22 cellular contexts compared by ENCODE assay signal in the genomic region with DNA sequence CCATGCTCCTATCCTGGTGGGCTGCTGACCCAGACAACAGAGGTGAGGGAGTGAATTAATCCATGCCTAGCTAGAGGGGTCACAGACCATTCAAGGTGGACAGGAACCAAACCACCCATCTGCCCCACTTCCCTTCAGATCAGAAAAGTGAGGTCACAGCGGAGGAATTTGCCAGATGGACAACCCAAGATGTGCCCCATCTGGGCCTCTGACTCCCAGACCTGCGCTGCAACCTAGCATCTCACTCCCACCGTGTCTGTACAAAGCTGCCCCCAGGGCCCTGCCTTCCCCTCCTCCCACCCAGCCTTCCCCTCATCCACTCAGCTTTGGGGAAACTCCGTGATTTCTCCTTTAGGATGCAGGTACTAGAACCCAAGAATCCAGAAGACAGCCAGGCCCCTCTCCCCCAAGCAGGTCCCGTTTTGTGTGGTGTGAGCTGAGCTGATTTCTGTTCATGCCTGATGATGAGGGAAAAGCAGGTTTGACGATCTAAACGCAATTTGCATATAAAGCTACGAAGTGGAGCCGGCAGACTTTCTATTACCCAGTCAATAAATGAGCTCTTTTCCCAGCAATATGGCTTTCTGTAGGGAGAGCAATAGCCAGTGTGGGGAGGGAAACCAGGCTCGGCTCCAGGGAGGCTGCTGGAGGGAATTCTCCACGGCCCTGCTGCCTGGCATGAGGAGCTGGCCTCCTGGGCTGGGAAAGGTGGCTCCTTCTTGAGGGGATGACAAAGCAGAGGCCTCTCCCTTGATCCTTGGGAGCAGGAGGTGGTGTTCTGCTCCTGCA.
DNase-seq lines count a peak whose midpoint lies in the region; ATAC-seq, FAIRE-seq and TF ChIP-seq lines count a peak whose summit lies in the region.
"Had no signal": no experiment of that assay in that cellular context is flagged by ENCODE, and none has a peak within 500 bp of the region (broad histone marks: within the 10 kb centered on the region; RNA-seq: fewer than 3 reads in every experiment).

No MANE protein-coding gene starts in this region.

- no peak overlapping the region for H3K4ac ChIP-seq in IMR-90 (ENCODE audit: low read depth, low read length)

- peak overlapping the region; percentile 50 for H2AK9ac ChIP-seq in IMR-90 (replicated peaks; ENCODE audit: low read depth, low read length, poor library complexity)

- H3K9me3 Mint-ChIP-seq in astrocyte (ENCODE audit: unreplicated experiment) (peaks cover 12% of the 10 kb centered on the region), nephron (no peaks in the 10 kb centered on the region)

- no peaks in the 10 kb centered on the region for H3K36me3 Mint-ChIP-seq in astrocyte (ENCODE audit: low read depth, unreplicated experiment)
- H3K36me3 Mint-ChIP-seq in nephron (ENCODE audit: low read depth): no peaks in the 10 kb centered on the region

- no peak for TF ChIP-seq POLR2A in IMR-90 (IDR thresholded peaks at IDR 0.05; ENCODE audit: low read depth, low read length)

- H2AFZ ChIP-seq in IMR-90 (replicated peaks; ENCODE audit: low read length, poor library complexity): no peak overlapping the region
- no peak overlapping the region for H2AFZ ChIP-seq in astrocyte (ENCODE audit: low read depth, low read length)
- H2AFZ ChIP-seq: GM23248 had no signal

- no peak overlapping the region for H3K56ac ChIP-seq in IMR-90 (ENCODE audit: extremely low read depth, insufficient read depth, low read length)

- H2BK5ac ChIP-seq in IMR-90 (ENCODE audit: low read depth, low read length, poor library complexity, severe bottlenecking): no peak overlapping the region

- TF ChIP-seq RAD21 in IMR-90 (IDR thresholded peaks at IDR 0.05; ENCODE audit: low read length): no peak

- POLR2A ChIA-PET in IMR-90 (lab: Charles Lee; ENCODE audit: unreplicated experiment): no interaction called here

- H3K79me2 ChIP-seq in astrocyte (ENCODE audit: insufficient read depth, low read length): no peaks in the 10 kb centered on the region

- H3K27ac Mint-ChIP-seq in astrocyte (ENCODE audit: unreplicated experiment) (peak overlapping the region; percentile 41), nephron (peak overlapping the region in 2 of 3 experiments; percentile 97 to 98)

- no TSS peak for BruUV-seq in IMR-90 (replicated peaks; lab: Mats Ljungman, UMichigan)

- no peak for FAIRE-seq in astrocyte (lab: Jason Lieb, UNC)
- FAIRE-seq: HTR-8/SVneo had no signal

- H4K5ac ChIP-seq in IMR-90 (ENCODE audit: low read depth, low read length): no peak overlapping the region

- H3K27me3 Mint-ChIP-seq in astrocyte (ENCODE audit: low read depth, unreplicated experiment) (peaks cover 8% of the 10 kb centered on the region), nephron (ENCODE audit: low read depth) (peaks cover 26% of the 10 kb centered on the region)

- no peaks in the 10 kb centered on the region for H3K27me3 ChIP-seq in IMR-90 (ENCODE audit: control insufficient read depth, insufficient read depth, low read length)
- H3K27me3 ChIP-seq in astrocyte (ENCODE audit: insufficient read depth, low read length): no peaks in the 10 kb centered on the region
- H3K27me3 ChIP-seq in skeletal muscle tissue (ENCODE audit: control insufficient read depth in 3 of 3, insufficient read depth in 3 of 3, low read length in 3 of 3): peaks cover 0 to 13% (median 2%) of the 10 kb centered on the region in 3 donors
- H3K27me3 ChIP-seq: Peyer's patch had no signal

- TF ChIP-seq CTCF in IMR-90 (conservative IDR thresholded peaks at IDR 0.05; ENCODE audit: low read depth, low read length) (no peak), astrocyte (IDR thresholded peaks at IDR 0.05; ENCODE audit: insufficient read depth, low read depth, low read length) (no peak), nephron (IDR thresholded peaks at IDR 0.05; ENCODE audit: unreplicated experiment in 3 of 3) (no peak)

- H3K14ac ChIP-seq in IMR-90 (replicated peaks; ENCODE audit: low read depth, low read length): no peak overlapping the region

- H2BK15ac ChIP-seq in IMR-90 (ENCODE audit: low read depth, low read length): no peak overlapping the region

- dilution Hi-C loops in IMR-90 (cut with HindIII; ENCODE audit: low sequenced_read_pairs, unreplicated experiment): no loop called here

- H2BK20ac ChIP-seq in IMR-90 (ENCODE audit: low read depth, low read length): no peak overlapping the region

- no peak overlapping the region for H3K9ac ChIP-seq in IMR-90 (ENCODE audit: low read depth, low read length)
- no peak overlapping the region for H3K9ac ChIP-seq in astrocyte (ENCODE audit: low read length)
- no peak overlapping the region for H3K9ac ChIP-seq in skeletal muscle tissue (ENCODE audit: low read depth in 1 of 3, low read length in 3 of 3)
- H3K9ac ChIP-seq: GM23248 had no signal

- H3K36me3 ChIP-seq in IMR-90 (ENCODE audit: control insufficient read depth, insufficient read depth, low read length): no peaks in the 10 kb centered on the region
- H3K36me3 ChIP-seq in astrocyte (ENCODE audit: insufficient read depth, low read length): no peaks in the 10 kb centered on the region
- H3K36me3 ChIP-seq in skeletal muscle tissue (ENCODE audit: control insufficient read depth in 3 of 3, insufficient read depth in 3 of 3, low read length in 3 of 3): no peaks in the 10 kb centered on the region
- H3K36me3 ChIP-seq: HAP-1, Peyer's patch had no signal

- H3K4me1 Mint-ChIP-seq in astrocyte (ENCODE audit: low read depth, unreplicated experiment) (no peaks in the 10 kb centered on the region), nephron (peaks cover 78% of the 10 kb centered on the region)

- no peaks in the 10 kb centered on the region for H3K79me1 ChIP-seq in IMR-90 (ENCODE audit: low read depth in 1 of 2, low read length in 2 of 2)

- CTCF ChIA-PET in IMR-90 (lab: Yijun Ruan, JAX): no interaction called here

- no peak overlapping the region for H3K18ac ChIP-seq in IMR-90 (ENCODE audit: low read depth, low read length)

- WGBS in IMR-90 (ENCODE audit: extremely low coverage in 2 of 2, insufficient read length in 1 of 2), 2 experiments: no CpG with 5 or more reads among the region's 11 CpGs

- H4K20me1 ChIP-seq in IMR-90 (ENCODE audit: insufficient read depth, low read length) (no peaks in the 10 kb centered on the region), astrocyte (ENCODE audit: insufficient read depth, low read length) (no peaks in the 10 kb centered on the region)

- H3K4me3 ChIP-seq in IMR-90 (ENCODE audit: insufficient read depth, low read depth, low read length) (no peak overlapping the region), astrocyte (ENCODE audit: insufficient read depth, low read depth, low read length) (no peak overlapping the region), skeletal muscle tissue (ENCODE audit: low read length in 3 of 3) (no peak overlapping the region)
- H3K4me3 ChIP-seq: GM23248, HAP-1, Peyer's patch had no signal

- H3K4me1 ChIP-seq in IMR-90 (ENCODE audit: control insufficient read depth, insufficient read depth, low read length) (no peaks in the 10 kb centered on the region), astrocyte (ENCODE audit: insufficient read depth, low read length) (no peaks in the 10 kb centered on the region), skeletal muscle tissue (ENCODE audit: control insufficient read depth in 3 of 3, insufficient read depth in 3 of 3, low read length in 3 of 3) (peaks cover 0 to 17% (median 11%) of the 10 kb centered on the region in 3 donors)
- H3K4me1 ChIP-seq: HAP-1, Peyer's patch had no signal

- DNase-seq in IMR-90 (no peak), astrocyte (ENCODE audit: low read depth) (no peak)
- DNase-seq: ACHN, DND-41, GDM1, GM23248, MM.1S, NCI-H1092, NCI-H146, NCI-H2029 treated with DMSO at 0.1 percent for 48 hours, NCI-H2171 treated with DMSO at 0.1 percent for 48 hours, NCI-H446, NCI-H526 treated with DMSO at 0.1 percent for 48 hours, Peyer's patch had no signal

- H3K4me3 Mint-ChIP-seq in astrocyte (ENCODE audit: unreplicated experiment) (no peak overlapping the region), nephron (peak overlapping the region in 1 of 3 experiments; percentile 36)

- H3K9me1 ChIP-seq in IMR-90 (ENCODE audit: insufficient read depth, low read length): no peaks in the 10 kb centered on the region

- H4K8ac ChIP-seq in IMR-90 (ENCODE audit: low read depth in 2 of 2, low read length in 2 of 2): no peak overlapping the region

- no peak overlapping the region for H2AK5ac ChIP-seq in IMR-90 (ENCODE audit: low read depth, low read length)

- H3K9me3 ChIP-seq in IMR-90 (ENCODE audit: control insufficient read depth, insufficient read depth, low read length) (peaks cover 58% of the 10 kb centered on the region), astrocyte (ENCODE audit: insufficient read depth, low read depth, low read length) (peaks cover 9% of the 10 kb centered on the region), skeletal muscle tissue (ENCODE audit: control insufficient read depth in 3 of 3, low read length in 3 of 3) (no peaks in the 10 kb centered on the region)
- H3K9me3 ChIP-seq: HAP-1, Peyer's patch had no signal

- ATAC-seq in IMR-90 (ENCODE audit: low read depth) (no peak), HG03135 (IDR thresholded peaks at IDR 0.05; ENCODE audit: unreplicated experiment) (no peak), GM18907 (IDR thresholded peaks at IDR 0.05; ENCODE audit: unreplicated experiment) (no peak), HG03342 (IDR thresholded peaks at IDR 0.05; ENCODE audit: unreplicated experiment) (no peak)

- no peak overlapping the region for H2BK120ac ChIP-seq in IMR-90 (ENCODE audit: low read depth, low read length)

- no peak overlapping the region for H4K91ac ChIP-seq in IMR-90 (ENCODE audit: insufficient read depth, low read depth, low read length)

- H3K27ac ChIP-seq in IMR-90 (ENCODE audit: insufficient read depth, low read length) (no peak overlapping the region), astrocyte (ENCODE audit: low read depth, low read length) (no peak overlapping the region), skeletal muscle tissue (ENCODE audit: low read depth, low read length) (peak overlapping the region; percentile 66)
- H3K27ac ChIP-seq: C4-2B, GM23248, Peyer's patch had no signal

- intact Hi-C loops in IMR-90 (cut with micrococcal nuclease): no loop called here

- in situ Hi-C loops in IMR-90 (cut with MboI; ENCODE audit: low sequenced_read_pairs): no loop called here

- no peak overlapping the region for H3K23ac ChIP-seq in IMR-90 (ENCODE audit: low read depth, low read length)

- H3K4me2 ChIP-seq in IMR-90 (ENCODE audit: low read depth, low read length) (no peak overlapping the region), astrocyte (ENCODE audit: low read length) (no peak overlapping the region)

TF ChIP-seq in IMR-90, 13 proteins besides CTCF, POLR2A, EP300 and RAD21 (continues in another document):
- TF ChIP-seq MAZ (IDR thresholded peaks at IDR 0.05; ENCODE audit: borderline replicate concordance, low read depth, low read length): no peak
- TF ChIP-seq SMC3 (IDR thresholded peaks at IDR 0.05; ENCODE audit: low read depth, low read length): no peak
- no peak for TF ChIP-seq BHLHE40 (IDR thresholded peaks at IDR 0.05; ENCODE audit: low read depth, low read length)
- no peak for TF ChIP-seq NFE2L2 (IDR thresholded peaks at IDR 0.05; ENCODE audit: low read depth, low read length)
- TF ChIP-seq MAFK (IDR thresholded peaks at IDR 0.05; ENCODE audit: low read depth, low read length): no peak
- no peak for TF ChIP-seq MXI1 (IDR thresholded peaks at IDR 0.05; ENCODE audit: borderline replicate concordance, low read depth, low read length)
- no peak for TF ChIP-seq FOS (IDR thresholded peaks at IDR 0.05; ENCODE audit: low read depth, low read length)
- no peak for TF ChIP-seq CEBPB (IDR thresholded peaks at IDR 0.05; ENCODE audit: low read depth, low read length)
